ENCODE assay signal across 14 cellular contexts in genomic region chr22:23836281-23836680, GRCh38. TPM values are rescaled to one million over a fixed set of nuclear protein-coding genes. Genes with fewer than 3 reads are reported as not detected.
DNase-seq lines count a peak whose midpoint lies in the region; ATAC-seq and TF ChIP-seq lines count a peak whose summit lies in the region.
"Had no signal": no experiment of that assay in that cellular context is flagged by ENCODE, and none has a peak within 500 bp of the region (broad histone marks: within the 10 kb centered on the region; RNA-seq: fewer than 3 reads in every experiment).

No MANE protein-coding gene starts in this region.

- H2BK12ac ChIP-seq in neuronal stem cell (ENCODE audit: low read length), result no peak overlapping the region

- no peaks in the 10 kb centered on the region for H3K9me3 Mint-ChIP-seq in activated naive CD8-positive, alpha-beta T cell treated with anti-CD3 and anti-CD28 coated beads, Interleukin-2, amount 50 U/mL, for 24 hours
- H3K9me3 Mint-ChIP-seq: natural killer cell; stimulated activated naive CD8-positive, alpha-beta T cell treated with anti-CD3 and anti-CD28 coated beads, Interleukin-15, amount 100 ng/mL, for 72 hours had no signal

- peak overlapping the region; percentile 6 for H3K18ac ChIP-seq in neuronal stem cell (ENCODE audit: low read length)

- peaks cover 0 to 3% (median 0%) of the 10 kb centered on the region in 3 experiments for H3K27me3 ChIP-seq in neuronal stem cell (ENCODE audit: control insufficient read depth in 3 of 3, insufficient read depth in 3 of 3, low read depth in 1 of 3, low read length in 3 of 3)
- H3K27me3 ChIP-seq: adrenal gland had no signal

- no peak overlapping the region for H2BK15ac ChIP-seq in neuronal stem cell (ENCODE audit: low read length)

- no peak overlapping the region for H2BK120ac ChIP-seq in neuronal stem cell (ENCODE audit: low read depth, low read length)

- H3K4ac ChIP-seq in neuronal stem cell (ENCODE audit: low read length), result no peak overlapping the region

- no peak overlapping the region for H3K9ac ChIP-seq in neuronal stem cell (ENCODE audit: low read depth, low read length, poor library complexity)

- peaks cover 3% of the 10 kb centered on the region for H3K27me3 Mint-ChIP-seq in activated naive CD8-positive, alpha-beta T cell treated with anti-CD3 and anti-CD28 coated beads, Interleukin-2, amount 50 U/mL, for 24 hours

- H3K4me3 ChIP-seq in neuronal stem cell (ENCODE audit: low read length in 2 of 2), result no peak overlapping the region
- H3K4me3 ChIP-seq: adrenal gland had no signal

- no peak overlapping the region for H3K23ac ChIP-seq in neuronal stem cell (ENCODE audit: low read depth, low read length, poor library complexity)

- H4K8ac ChIP-seq in neuronal stem cell (ENCODE audit: low read depth, low read length), result no peak overlapping the region

- DNase-seq in D341Med (ENCODE audit: low spot score) (peak; percentile 20), neuronal stem cell (ENCODE audit: low spot score) (no peak), OCI-M1 (lab: John Stamatoyannopoulos, UW) (no peak), occipital lobe (lab: John Stamatoyannopoulos, UW) (no peak)
- DNase-seq in activated naive CD8-positive, alpha-beta T cell treated with anti-CD3 and anti-CD28 coated beads, Interleukin-2, amount 50 U/mL, for 24 hours, result no peak
- DNase-seq: AML-193; DMS79 treated with DMSO at 0.1 percent for 48 hours; natural killer cell; NCI-H774; stimulated activated naive CD8-positive, alpha-beta T cell treated with anti-CD3 and anti-CD28 coated beads, Interleukin-15, amount 100 ng/mL, for 72 hours had no signal

- H2BK5ac ChIP-seq in neuronal stem cell (ENCODE audit: low read length), result no peak overlapping the region

- no peak for TF ChIP-seq CTCF in 22Rv1 (IDR thresholded peaks at IDR 0.05)

- H3K4me1 ChIP-seq in neuronal stem cell (ENCODE audit: control insufficient read depth in 2 of 2, insufficient read depth in 1 of 2, low read depth in 1 of 2, low read length in 2 of 2), result peaks cover 4 to 8% of the 10 kb centered on the region in 2 donors

- peak overlapping the region; percentile 72 for H3K27ac ChIP-seq in 22Rv1
- no peak overlapping the region for H3K27ac ChIP-seq in neuronal stem cell (replicated peaks; ENCODE audit: low read length)

- H3K4me1 Mint-ChIP-seq in activated naive CD8-positive, alpha-beta T cell treated with anti-CD3 and anti-CD28 coated beads, Interleukin-2, amount 50 U/mL, for 24 hours, result peaks cover 28% of the 10 kb centered on the region

- ATAC-seq in activated naive CD8-positive, alpha-beta T cell treated with anti-CD3 and anti-CD28 coated beads, Interleukin-2, amount 50 U/mL, for 24 hours, result no peak
- ATAC-seq in GM18498 (IDR thresholded peaks at IDR 0.05; ENCODE audit: unreplicated experiment), result no peak
- ATAC-seq in GM21423 (IDR thresholded peaks at IDR 0.05; ENCODE audit: unreplicated experiment), result no peak
- ATAC-seq: natural killer cell; stimulated activated naive CD8-positive, alpha-beta T cell treated with anti-CD3 and anti-CD28 coated beads, Interleukin-15, amount 100 ng/mL, for 72 hours had no signal

- no peak overlapping the region for H2AK5ac ChIP-seq in neuronal stem cell (ENCODE audit: low read depth, low read length)

- no peak overlapping the region for H3K4me2 ChIP-seq in neuronal stem cell (ENCODE audit: insufficient read depth, low read length, poor library complexity, severe bottlenecking)

- H3K27ac Mint-ChIP-seq in activated naive CD8-positive, alpha-beta T cell treated with anti-CD3 and anti-CD28 coated beads, Interleukin-2, amount 50 U/mL, for 24 hours, result no peak overlapping the region

- H3K14ac ChIP-seq in neuronal stem cell (ENCODE audit: low read length), result no peak overlapping the region

- peaks cover 10% of the 10 kb centered on the region for H3K36me3 Mint-ChIP-seq in activated naive CD8-positive, alpha-beta T cell treated with anti-CD3 and anti-CD28 coated beads, Interleukin-2, amount 50 U/mL, for 24 hours (ENCODE audit: low read depth)
- H3K36me3 Mint-ChIP-seq: natural killer cell had no signal

- H3K9me3 ChIP-seq in neuronal stem cell (replicated peaks in 1 of 2; ENCODE audit: control insufficient read depth in 2 of 2, insufficient read depth in 1 of 2, low read depth in 1 of 2, low read length in 2 of 2), result peaks cover 0 to 2% of the 10 kb centered on the region in 2 donors
- H3K9me3 ChIP-seq: adrenal gland had no signal

- peaks cover 34 to 52% of the 10 kb centered on the region in 2 donors for H3K36me3 ChIP-seq in neuronal stem cell (replicated peaks in 1 of 2; ENCODE audit: control insufficient read depth in 2 of 2, insufficient read depth in 2 of 2, low read length in 2 of 2)

- H2AFZ ChIP-seq in neuronal stem cell (ENCODE audit: low read length), result no peak overlapping the region

- H3K4me3 Mint-ChIP-seq in activated naive CD8-positive, alpha-beta T cell treated with anti-CD3 and anti-CD28 coated beads, Interleukin-2, amount 50 U/mL, for 24 hours, result peak overlapping the region; percentile 21
- H3K4me3 Mint-ChIP-seq: natural killer cell; stimulated activated naive CD8-positive, alpha-beta T cell treated with anti-CD3 and anti-CD28 coated beads, Interleukin-15, amount 100 ng/mL, for 72 hours had no signal

- H3K79me1 ChIP-seq in neuronal stem cell (ENCODE audit: low read depth, low read length), result peaks cover 6% of the 10 kb centered on the region

- no peak overlapping the region for H4K91ac ChIP-seq in neuronal stem cell (ENCODE audit: low read depth, low read length, poor library complexity)

- WGBS in neuronal stem cell (ENCODE audit: extremely low coverage in 2 of 2, insufficient read length in 2 of 2, insufficient replicate concordance in 1 of 2), 2 donors, result no CpG with 5 or more reads among the region's 5 CpGs

RNA-seq across cellular contexts. Expression of gene DERL3, which starts 2.5 kb away (rescaled TPM):
- polyA plus RNA-seq in neuronal stem cell (2013, experiment 1 of 2), result 4.2 TPM
- 4.5 TPM for polyA plus RNA-seq in neuronal stem cell (2013, experiment 2 of 2)
- total RNA-seq in occipital lobe, result 0.62 TPM

RNA-seq across cellular contexts. Expression of gene SLC2A11, which starts 21.4 kb away (rescaled TPM):
- polyA plus RNA-seq in neuronal stem cell (2013, experiment 1 of 2), result 11.4 TPM
- 10.5 TPM for polyA plus RNA-seq in neuronal stem cell (2013, experiment 2 of 2)
- total RNA-seq in occipital lobe, result 8.4 TPM

RNA-seq across cellular contexts. Expression of gene SMARCB1, which starts 49.5 kb away (rescaled TPM):
- polyA plus RNA-seq in neuronal stem cell (2013, experiment 1 of 2), result 118 TPM
- polyA plus RNA-seq in neuronal stem cell (2013, experiment 2 of 2), result 112 TPM
- total RNA-seq in occipital lobe, result 19.7 TPM

RNA-seq across cellular contexts. Expression of gene MIF, which starts 57.9 kb away (rescaled TPM):
- polyA plus RNA-seq in neuronal stem cell (2013, experiment 1 of 2), result 1,002 TPM
- 970 TPM for polyA plus RNA-seq in neuronal stem cell (2013, experiment 2 of 2)
- total RNA-seq in occipital lobe, result 85.2 TPM
